In the genomic region with DNA sequence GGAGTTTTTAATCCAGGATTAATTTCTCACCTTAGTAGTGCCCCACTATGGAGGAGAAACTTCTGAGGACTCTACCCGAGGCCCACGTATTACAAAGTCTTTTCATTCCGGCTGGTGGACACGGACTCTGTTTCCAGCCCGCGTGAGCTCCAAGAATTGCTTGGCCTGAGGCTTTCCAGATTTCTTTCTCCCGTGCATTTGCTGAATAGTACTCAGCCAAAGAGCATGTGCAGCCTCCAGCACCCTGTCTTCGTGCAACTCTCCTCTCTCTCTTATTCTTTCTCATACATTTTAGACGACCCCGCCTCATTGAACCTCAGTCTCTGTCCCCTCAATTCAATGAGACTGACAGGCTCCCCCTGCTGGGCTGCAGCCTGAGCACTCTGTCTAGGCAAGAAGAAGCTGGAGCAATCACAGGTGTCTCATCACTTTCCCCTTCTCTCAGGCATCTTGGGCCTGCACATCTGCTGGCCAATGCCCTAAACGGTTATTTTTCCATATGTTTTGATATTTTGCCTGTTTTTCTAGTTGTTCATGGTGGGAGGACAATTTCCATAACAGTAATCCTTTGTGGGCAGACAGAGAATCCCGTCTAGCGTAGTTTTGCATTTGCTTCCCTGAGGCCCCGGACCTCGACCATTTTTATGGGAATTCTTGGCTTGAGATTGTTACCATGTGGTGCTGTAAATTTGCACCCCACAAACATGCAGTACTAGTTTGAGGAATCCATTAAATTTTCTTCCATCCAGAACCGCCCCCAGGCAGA, we compare ENCODE assay signal across 8 cellular contexts. TPM values are rescaled to one million over a fixed set of nuclear protein-coding genes. Genes with fewer than 3 reads are reported as not detected.
DNase-seq lines count a peak whose midpoint lies in the region; TF ChIP-seq lines count a peak whose summit lies in the region.

No MANE protein-coding gene starts in this region.

- H3K27me3 Mint-ChIP-seq in T-helper 2 cell treated with Interferon-gamma antibody and Interleukin-4, amounts not matched to agents 5 μg/mL and 100 μg/mL, for 36 hours (ENCODE audit: low read depth), result no peaks in the 10 kb centered on the region
- H3K27me3 Mint-ChIP-seq in immature natural killer cell (ENCODE audit: low read depth in 3 of 3), result peaks cover 8 to 15% (median 10%) of the 10 kb centered on the region in 3 donors

- peak overlapping the region; percentile 76 for H3K4me3 Mint-ChIP-seq in T-helper 2 cell treated with Interferon-gamma antibody and Interleukin-4, amounts not matched to agents 5 μg/mL and 100 μg/mL, for 36 hours
- H3K4me3 Mint-ChIP-seq in immature natural killer cell, result peak overlapping the region; percentile 18 to 81 (median 61)

- peaks cover 2% of the 10 kb centered on the region for H3K36me3 Mint-ChIP-seq in T-helper 2 cell treated with Interferon-gamma antibody and Interleukin-4, amounts not matched to agents 5 μg/mL and 100 μg/mL, for 36 hours (ENCODE audit: low read depth)
- H3K36me3 Mint-ChIP-seq in immature natural killer cell, result no peaks in the 10 kb centered on the region

- no peaks in the 10 kb centered on the region for H3K9me3 Mint-ChIP-seq in T-helper 2 cell treated with Interferon-gamma antibody and Interleukin-4, amounts not matched to agents 5 μg/mL and 100 μg/mL, for 36 hours
- no peaks in the 10 kb centered on the region for H3K9me3 Mint-ChIP-seq in immature natural killer cell

- H3K4me3 ChIP-seq in astrocyte of the cerebellum (ENCODE audit: low read depth, low read length), result no peak overlapping the region

- peak overlapping the region; percentile 95 for H3K27ac Mint-ChIP-seq in T-helper 2 cell treated with Interferon-gamma antibody and Interleukin-4, amounts not matched to agents 5 μg/mL and 100 μg/mL, for 36 hours
- peak overlapping the region; percentile 84 to 99 (median 96) for H3K27ac Mint-ChIP-seq in immature natural killer cell

- peaks cover 62% of the 10 kb centered on the region for H3K4me1 Mint-ChIP-seq in T-helper 2 cell treated with Interferon-gamma antibody and Interleukin-4, amounts not matched to agents 5 μg/mL and 100 μg/mL, for 36 hours (ENCODE audit: low read depth)
- peaks cover 79 to 82% of the 10 kb centered on the region in 2 donors for H3K4me1 Mint-ChIP-seq in immature natural killer cell

- DNase-seq in DMS 273 (lab: John Stamatoyannopoulos, UW; ENCODE audit: unreplicated experiment) (peak; percentile 77), DMS 273 treated with DMSO at 0.1 percent for 48 hours (lab: John Stamatoyannopoulos, UW) (no peak), KG1 (lab: John Stamatoyannopoulos, UW) (peak; percentile 35), astrocyte of the cerebellum (ENCODE audit: low read depth) (no peak), immature natural killer cell (peak in 2 of 3 donors; percentile 33 to 39), NCI-H1105 (lab: John Stamatoyannopoulos, UW) (no peak)
- DNase-seq in T-helper 2 cell treated with Interferon-gamma antibody and Interleukin-4, amounts not matched to agents 5 μg/mL and 100 μg/mL, for 36 hours (ENCODE audit: low spot score), result peak; percentile 61
- DNase-seq in stimulated activated CD4-positive, alpha-beta T cell treated with anti-CD3 and anti-CD28 coated beads, Interleukin-15, amount 100 ng/mL, for 48 hours (ENCODE audit: low read depth in 2 of 2), result peak; percentile 49 to 71

- in situ Hi-C loops in astrocyte of the cerebellum (cut with HindIII; ENCODE audit: low sequenced_read_pairs), result loop anchor here (5.0 kb wide), 1 partner anchor 56 kb away; no protein-coding TSS in a partner anchor

- TF ChIP-seq CTCF in astrocyte of the cerebellum (IDR thresholded peaks at IDR 0.05; ENCODE audit: low read depth, low read length, missing control alignments), result peak; percentile 85

RNA-seq across cellular contexts. Expression of a gene that starts 50.0 kb away (rescaled TPM):
- polyA plus RNA-seq in immature natural killer cell, result 10 to 100 TPM; 17.3 to 80.1 (median 31.0) TPM

Comparison
In these comparisons a context has a peak if more than half of its experiments do, and no peak if none do; other contexts are left out.
1. DNase-seq: peak in DMS 273 (single experiment), KG1 (single experiment), T-helper 2 cell treated with Interferon-gamma antibody and Interleukin-4, amounts not matched to agents 5 μg/mL and 100 μg/mL, for 36 hours (single experiment), immature natural killer cell (2 of 3) and stimulated activated CD4-positive, alpha-beta T cell treated with anti-CD3 and anti-CD28 coated beads, Interleukin-15, amount 100 ng/mL, for 48 hours (2 of 2); none in DMS 273 treated with DMSO at 0.1 percent for 48 hours (single experiment), astrocyte of the cerebellum (single experiment) and NCI-H1105 (single experiment).